ENCODE assay signal across 18 cellular contexts in the genomic region with DNA sequence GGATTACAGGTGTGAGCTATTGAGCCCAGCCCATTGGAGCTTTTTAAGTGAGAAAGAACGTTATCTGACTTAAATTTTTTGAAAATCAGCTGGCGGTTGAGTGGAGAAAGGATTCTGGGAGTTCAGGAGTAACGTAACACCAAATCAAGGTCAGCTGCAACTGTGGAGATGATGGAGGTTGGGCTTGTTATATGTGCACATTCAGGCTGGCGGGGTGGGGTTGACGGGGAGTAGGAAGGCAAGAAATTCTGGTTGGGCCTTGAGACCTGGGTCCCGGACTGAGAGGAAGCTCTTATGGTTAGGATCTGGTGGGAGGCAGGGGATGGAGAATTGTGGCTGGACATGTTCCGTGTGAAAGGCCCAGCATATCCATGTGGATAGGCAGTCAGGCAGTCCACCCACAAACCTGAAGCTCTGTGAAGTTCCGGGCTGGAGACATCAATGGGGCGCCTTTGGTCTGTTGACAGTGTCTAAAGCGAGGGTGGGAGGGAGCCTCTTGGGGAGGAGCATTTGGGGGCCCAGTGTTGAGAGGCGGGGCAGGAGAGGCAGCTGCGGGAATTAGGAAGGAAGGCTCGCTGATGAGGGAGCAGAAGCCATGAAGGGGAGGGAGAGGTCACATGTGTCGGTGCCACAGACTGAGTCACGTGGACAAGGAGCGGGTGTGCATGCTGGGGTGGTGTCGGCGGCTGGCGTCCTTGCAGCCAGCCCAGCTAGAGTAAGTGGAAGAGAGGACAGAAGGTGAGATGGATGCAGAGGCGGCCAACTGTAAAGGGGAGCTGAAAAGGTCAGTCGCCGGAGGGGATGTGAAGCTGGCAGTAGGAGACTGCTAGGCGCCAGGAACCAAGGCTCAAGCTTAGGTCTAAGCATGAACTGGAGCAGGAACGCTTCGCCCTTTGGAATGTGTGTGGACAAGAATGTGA. TPM values are rescaled to one million over a fixed set of nuclear protein-coding genes. Genes with fewer than 3 reads are reported as not detected.
DNase-seq lines count a peak whose midpoint lies in the region; ATAC-seq and TF ChIP-seq lines count a peak whose summit lies in the region.
"Had no signal": no experiment of that assay in that cellular context is flagged by ENCODE, and none has a peak within 500 bp of the region (broad histone marks: within the 10 kb centered on the region; RNA-seq: fewer than 3 reads in every experiment).

No MANE protein-coding gene starts in this region.

- ATAC-seq in DND-41 (ENCODE audit: insufficient read depth, low read depth) (peak; percentile 6; the same call in 1 of the 3 replicates), WTC11 (peak; percentile 55), GM21360 (IDR thresholded peaks at IDR 0.05; ENCODE audit: unreplicated experiment) (no peak), sciatic nerve (no peak)
- ATAC-seq: activated CD8-positive, alpha-beta memory T cell treated with anti-CD3 and anti-CD28 coated beads, Interleukin-2, amount 10 ng/mL, durations not matched to agents 7 days and 5 days had no signal

- H3K9me3 Mint-ChIP-seq in WTC11 (peaks cover 3% of the 10 kb centered on the region), neural progenitor cell (peaks cover 2% of the 10 kb centered on the region), osteocyte (ENCODE audit: unreplicated experiment) (no peaks in the 10 kb centered on the region)
- H3K9me3 Mint-ChIP-seq: type B pancreatic cell had no signal

- H3K27me3 ChIP-seq in DND-41 (ENCODE audit: insufficient read depth, low read length, poor library complexity): no peaks in the 10 kb centered on the region
- H3K27me3 ChIP-seq in neural progenitor cell: no peaks in the 10 kb centered on the region
- H3K27me3 ChIP-seq: spleen had no signal

- H3K4me1 Mint-ChIP-seq in WTC11: peaks cover 7% of the 10 kb centered on the region
- peaks cover 5% of the 10 kb centered on the region for H3K4me1 Mint-ChIP-seq in neural progenitor cell
- H3K4me1 Mint-ChIP-seq in osteocyte (ENCODE audit: unreplicated experiment): no peaks in the 10 kb centered on the region
- H3K4me1 Mint-ChIP-seq: mesothelial cell of epicardium had no signal

- DNase-seq in DND-41 (no peak), NAMALWA (ENCODE audit: low spot score) (peak; percentile 27), WTC11 (ENCODE audit: low spot score) (no peak), neural progenitor cell (ENCODE audit: low spot score) (no peak), osteocyte (ENCODE audit: extremely low spot score, unreplicated experiment) (no peak), sciatic nerve (ENCODE audit: low spot score) (no peak)
- DNase-seq: activated CD8-positive, alpha-beta memory T cell treated with anti-CD3 and anti-CD28 coated beads, Interleukin-2, amount 10 ng/mL, durations not matched to agents 7 days and 5 days; KG1; NCI-H187 treated with DMSO at 0.1 percent for 48 hours; spleen; stimulated activated CD4-positive, alpha-beta T cell treated with anti-CD3 and anti-CD28 coated beads, Interleukin-4, amount 100 ng/mL, for 24 hours; SW 1271 had no signal

- H3K27ac Mint-ChIP-seq in WTC11: peak overlapping the region; percentile 76; the same call in 1 of the 2 replicates
- H3K27ac Mint-ChIP-seq in neural progenitor cell: peak overlapping the region; percentile 75
- no peak overlapping the region for H3K27ac Mint-ChIP-seq in osteocyte (ENCODE audit: unreplicated experiment)
- H3K27ac Mint-ChIP-seq: activated CD8-positive, alpha-beta memory T cell treated with anti-CD3 and anti-CD28 coated beads, Interleukin-2, amount 10 ng/mL, durations not matched to agents 7 days and 5 days; activated T-helper 2 cell treated with anti-CD3 and anti-CD28 coated beads, Interferon-gamma antibody, Interleukin-2, Interleukin-4, amounts not matched to agents 10 μg/mL and 5 μg/mL and 100 μg/mL, durations not matched to agents 14 hours and 24 hours and 36 hours; mesothelial cell of epicardium; type B pancreatic cell had no signal

- H3K9me3 ChIP-seq in DND-41 (ENCODE audit: insufficient read depth, low read length, severe bottlenecking): no peaks in the 10 kb centered on the region
- no peaks in the 10 kb centered on the region for H3K9me3 ChIP-seq in neural progenitor cell (ENCODE audit: low read depth)
- H3K9me3 ChIP-seq: prostate gland, spleen had no signal

- H2AFZ ChIP-seq in DND-41 (ENCODE audit: low read depth, low read length) (no peak overlapping the region), neural progenitor cell (replicated peaks) (no peak overlapping the region)

- peaks cover 10% of the 10 kb centered on the region for H4K20me1 ChIP-seq in DND-41 (ENCODE audit: insufficient read depth, low read length)
- H4K20me1 ChIP-seq in neural progenitor cell (ENCODE audit: low read depth): no peaks in the 10 kb centered on the region

- H3K27ac ChIP-seq in DND-41 (ENCODE audit: low read length): no peak overlapping the region
- H3K27ac ChIP-seq in neural progenitor cell: no peak overlapping the region
- H3K27ac ChIP-seq: coronary artery, prostate gland, spleen had no signal

- H3F3A ChIP-seq in neural progenitor cell (ENCODE audit: low read depth): no peaks in the 10 kb centered on the region

- intact Hi-C loops in sciatic nerve (cut with DNase I): no loop called here

- POLR2A ChIA-PET in WTC11 (lab: Charles Lee): interaction anchor here (0.6 kb wide), 1 partner anchor 17 kb away, joined by 3 read pairs; no protein-coding TSS in a partner anchor

- H3K4me2 ChIP-seq in DND-41 (ENCODE audit: insufficient read depth, low read length): no peak overlapping the region
- no peak overlapping the region for H3K4me2 ChIP-seq in neural progenitor cell

- H3K36me3 Mint-ChIP-seq in WTC11 (peaks cover 20% of the 10 kb centered on the region), neural progenitor cell (peaks cover 19% of the 10 kb centered on the region), osteocyte (ENCODE audit: unreplicated experiment) (peaks cover 17% of the 10 kb centered on the region)

- TF ChIP-seq CTCF in DND-41 (IDR thresholded peaks at IDR 0.05; ENCODE audit: borderline replicate concordance, extremely low read depth, low read length, poor library complexity, severe bottlenecking) (no peak), WTC11 (IDR thresholded peaks at IDR 0.05) (no peak), neural progenitor cell (IDR thresholded peaks at IDR 0.05) (no peak), osteocyte (IDR thresholded peaks at IDR 0.05) (no peak)

- H3K36me3 ChIP-seq in DND-41 (ENCODE audit: insufficient read depth, low read length) (peaks cover 33% of the 10 kb centered on the region), neural progenitor cell (no peaks in the 10 kb centered on the region)
- H3K36me3 ChIP-seq: prostate gland had no signal

- H3K9ac ChIP-seq in DND-41 (ENCODE audit: low read depth, low read length) (no peak overlapping the region), neural progenitor cell (no peak overlapping the region)

- H3K4me3 Mint-ChIP-seq in WTC11: no peak overlapping the region
- peak overlapping the region; percentile 17 for H3K4me3 Mint-ChIP-seq in neural progenitor cell
- no peak overlapping the region for H3K4me3 Mint-ChIP-seq in osteocyte (ENCODE audit: unreplicated experiment)
- H3K4me3 Mint-ChIP-seq: activated CD8-positive, alpha-beta memory T cell treated with anti-CD3 and anti-CD28 coated beads, Interleukin-2, amount 10 ng/mL, durations not matched to agents 7 days and 5 days; mesothelial cell of epicardium; type B pancreatic cell had no signal

- H3K4me3 ChIP-seq in DND-41 (ENCODE audit: low read depth in 1 of 2, low read length in 2 of 2) (no peak overlapping the region), neural progenitor cell (no peak overlapping the region)
- H3K4me3 ChIP-seq: coronary artery, prostate gland, spleen had no signal

- H3K4me1 ChIP-seq in DND-41 (ENCODE audit: insufficient read depth, low read length) (peaks cover 11% of the 10 kb centered on the region), neural progenitor cell (no peaks in the 10 kb centered on the region)
- H3K4me1 ChIP-seq: prostate gland had no signal

- H3K79me2 ChIP-seq in DND-41 (ENCODE audit: insufficient read depth, low read length): 0 out of 2 replicates have a peak, but pooled peaks cover 3% of the 10 kb centered on the region
- H3K79me2 ChIP-seq in neural progenitor cell (ENCODE audit: low read depth): no peaks in the 10 kb centered on the region

- H3K27me3 Mint-ChIP-seq in WTC11 (ENCODE audit: low read depth) (no peaks in the 10 kb centered on the region), neural progenitor cell (ENCODE audit: insufficient read depth, low read depth) (no peaks in the 10 kb centered on the region), osteocyte (ENCODE audit: unreplicated experiment) (no peaks in the 10 kb centered on the region)
- H3K27me3 Mint-ChIP-seq: activated CD8-positive, alpha-beta memory T cell treated with anti-CD3 and anti-CD28 coated beads, Interleukin-2, amount 10 ng/mL, durations not matched to agents 7 days and 5 days; type B pancreatic cell had no signal

- CTCF ChIA-PET in WTC11 (lab: Charles Lee): interaction anchor here (0.6 to 1.6 kb wide), 6 partner anchors 9 to 293 kb away, joined by 3 to 9 read pairs (median 4); no protein-coding TSS in a partner anchor

TF ChIP-seq in WTC11, 78 proteins besides CTCF, POLR2A, EP300 and RAD21 (continues in another document):
- TF ChIP-seq, protein P1, sequence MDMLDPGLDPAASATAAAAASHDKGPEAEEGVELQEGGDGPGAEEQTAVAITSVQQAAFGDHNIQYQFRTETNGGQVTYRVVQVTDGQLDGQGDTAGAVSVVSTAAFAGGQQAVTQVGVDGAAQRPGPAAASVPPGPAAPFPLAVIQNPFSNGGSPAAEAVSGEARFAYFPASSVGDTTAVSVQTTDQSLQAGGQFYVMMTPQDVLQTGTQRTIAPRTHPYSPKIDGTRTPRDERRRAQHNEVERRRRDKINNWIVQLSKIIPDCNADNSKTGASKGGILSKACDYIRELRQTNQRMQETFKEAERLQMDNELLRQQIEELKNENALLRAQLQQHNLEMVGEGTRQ (CRISPR knock-in tag; IDR thresholded peaks at IDR 0.05): peak; percentile 55; the same call in 1 of the 2 replicates
- TF ChIP-seq, protein P2, sequence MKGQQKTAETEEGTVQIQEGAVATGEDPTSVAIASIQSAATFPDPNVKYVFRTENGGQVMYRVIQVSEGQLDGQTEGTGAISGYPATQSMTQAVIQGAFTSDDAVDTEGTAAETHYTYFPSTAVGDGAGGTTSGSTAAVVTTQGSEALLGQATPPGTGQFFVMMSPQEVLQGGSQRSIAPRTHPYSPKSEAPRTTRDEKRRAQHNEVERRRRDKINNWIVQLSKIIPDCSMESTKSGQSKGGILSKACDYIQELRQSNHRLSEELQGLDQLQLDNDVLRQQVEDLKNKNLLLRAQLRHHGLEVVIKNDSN (CRISPR knock-in tag; IDR thresholded peaks at IDR 0.05): 0 out of 2 replicates have a peak, but pooled peaks have one; percentile 25

RNA-seq across cellular contexts. Expression of a gene that starts 44.3 kb away (rescaled TPM):
- total RNA-seq in WTC11 (2021) (1.3 to 1.7 TPM (median 1.4 TPM) in 3 replicates), neural progenitor cell (ENCODE audit: low replicate concordance) (0.22 and 0.34 TPM in 2 replicates), osteocyte (0.46 and 0.60 TPM in 2 replicates), sciatic nerve (35.2 TPM)

Comparison
In these comparisons a context has a peak if more than half of its experiments do, and no peak if none do; other contexts are left out.
1. ATAC-seq: peak in DND-41 (single experiment) and WTC11 (single experiment); none in GM21360 (single experiment) and sciatic nerve (single experiment).
2. RNA of a gene that starts 44.3 kb away (total RNA-seq): 35.2 TPM in sciatic nerve (single experiment); 1.3 to 1.7 TPM in WTC11, 0.46 to 0.60 TPM in osteocyte and 0.22 to 0.34 TPM in neural progenitor cell; every median in the first group is over 10 times any median in the second.